1 cellular context compared by ENCODE assay signal in the genomic region with DNA sequence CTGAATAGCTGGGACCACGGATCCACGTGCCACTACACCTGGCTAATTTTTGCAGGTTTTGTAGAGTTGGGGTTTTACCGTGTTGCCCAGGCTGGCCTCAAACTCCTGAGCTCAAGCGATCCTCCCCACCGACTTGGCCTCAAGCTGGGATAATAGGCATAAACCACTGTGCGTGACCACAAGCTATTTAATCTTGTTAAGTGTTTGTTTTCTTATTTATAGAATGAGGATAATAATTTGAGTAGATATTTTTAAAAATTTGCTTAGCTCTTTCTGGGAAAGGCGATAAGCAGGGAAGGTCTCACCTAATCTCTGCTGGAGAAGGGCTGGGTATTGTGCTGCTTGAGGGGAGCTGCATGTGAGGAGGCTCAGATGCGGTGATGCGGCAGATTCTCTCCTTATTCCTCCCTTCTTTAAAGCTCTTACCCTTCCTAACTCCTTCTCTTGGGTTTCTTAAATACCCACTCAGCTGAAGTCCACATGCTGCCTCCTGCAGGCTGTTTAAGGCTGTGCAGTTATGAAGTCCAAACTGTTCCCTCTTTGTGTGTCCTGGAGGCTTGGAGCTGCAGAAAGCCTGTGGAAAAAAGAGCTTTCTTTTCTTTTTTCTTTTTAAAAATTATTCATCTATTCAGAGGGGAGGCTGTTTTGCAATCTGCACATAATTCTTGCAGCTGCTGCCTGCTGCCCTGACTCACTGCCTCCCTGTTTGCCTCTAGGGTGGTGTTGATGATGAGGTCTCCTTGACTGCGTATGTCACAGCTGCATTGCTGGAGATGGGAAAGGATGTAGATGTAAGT.
TF ChIP-seq lines count a peak whose summit lies in the region.

No MANE protein-coding gene starts in this region.

TF ChIP-seq in HEK293, 187 proteins besides CTCF, POLR2A, EP300 and RAD21 (continued from another document):
- TF ChIP-seq, protein P1, sequence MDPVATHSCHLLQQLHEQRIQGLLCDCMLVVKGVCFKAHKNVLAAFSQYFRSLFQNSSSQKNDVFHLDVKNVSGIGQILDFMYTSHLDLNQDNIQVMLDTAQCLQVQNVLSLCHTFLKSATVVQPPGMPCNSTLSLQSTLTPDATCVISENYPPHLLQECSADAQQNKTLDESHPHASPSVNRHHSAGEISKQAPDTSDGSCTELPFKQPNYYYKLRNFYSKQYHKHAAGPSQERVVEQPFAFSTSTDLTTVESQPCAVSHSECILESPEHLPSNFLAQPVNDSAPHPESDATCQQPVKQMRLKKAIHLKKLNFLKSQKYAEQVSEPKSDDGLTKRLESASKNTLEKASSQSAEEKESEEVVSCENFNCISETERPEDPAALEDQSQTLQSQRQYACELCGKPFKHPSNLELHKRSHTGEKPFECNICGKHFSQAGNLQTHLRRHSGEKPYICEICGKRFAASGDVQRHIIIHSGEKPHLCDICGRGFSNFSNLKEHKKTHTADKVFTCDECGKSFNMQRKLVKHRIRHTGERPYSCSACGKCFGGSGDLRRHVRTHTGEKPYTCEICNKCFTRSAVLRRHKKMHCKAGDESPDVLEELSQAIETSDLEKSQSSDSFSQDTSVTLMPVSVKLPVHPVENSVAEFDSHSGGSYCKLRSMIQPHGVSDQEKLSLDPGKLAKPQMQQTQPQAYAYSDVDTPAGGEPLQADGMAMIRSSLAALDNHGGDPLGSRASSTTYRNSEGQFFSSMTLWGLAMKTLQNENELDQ (tag by site-specific recombination; IDR thresholded peaks at IDR 0.05; ENCODE audit: low read depth) = 0 out of 2 replicates have a peak, but pooled peaks have one; percentile 24
- TF ChIP-seq WT1 (tag by site-specific recombination; IDR thresholded peaks at IDR 0.05) = peak; percentile 97
- TF ChIP-seq, protein P2, sequence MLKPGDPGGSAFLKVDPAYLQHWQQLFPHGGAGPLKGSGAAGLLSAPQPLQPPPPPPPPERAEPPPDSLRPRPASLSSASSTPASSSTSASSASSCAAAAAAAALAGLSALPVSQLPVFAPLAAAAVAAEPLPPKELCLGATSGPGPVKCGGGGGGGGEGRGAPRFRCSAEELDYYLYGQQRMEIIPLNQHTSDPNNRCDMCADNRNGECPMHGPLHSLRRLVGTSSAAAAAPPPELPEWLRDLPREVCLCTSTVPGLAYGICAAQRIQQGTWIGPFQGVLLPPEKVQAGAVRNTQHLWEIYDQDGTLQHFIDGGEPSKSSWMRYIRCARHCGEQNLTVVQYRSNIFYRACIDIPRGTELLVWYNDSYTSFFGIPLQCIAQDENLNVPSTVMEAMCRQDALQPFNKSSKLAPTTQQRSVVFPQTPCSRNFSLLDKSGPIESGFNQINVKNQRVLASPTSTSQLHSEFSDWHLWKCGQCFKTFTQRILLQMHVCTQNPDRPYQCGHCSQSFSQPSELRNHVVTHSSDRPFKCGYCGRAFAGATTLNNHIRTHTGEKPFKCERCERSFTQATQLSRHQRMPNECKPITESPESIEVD (tag by site-specific recombination; IDR thresholded peaks at IDR 0.05) = peak; percentile 91
- 0 out of 2 replicates have a peak, but pooled peaks have one; percentile 50 for TF ChIP-seq ZSCAN30 (tag by site-specific recombination; IDR thresholded peaks at IDR 0.05)
- peak; percentile 78 for TF ChIP-seq ZEB2 (tag by site-specific recombination; IDR thresholded peaks at IDR 0.05)
- peak; percentile 59 for TF ChIP-seq SP7 (tag by site-specific recombination; IDR thresholded peaks at IDR 0.05)
- TF ChIP-seq ZNF132 (tag by site-specific recombination; IDR thresholded peaks at IDR 0.05; ENCODE audit: borderline replicate concordance) = no peak
- TF ChIP-seq ZFP69B (tag by site-specific recombination; IDR thresholded peaks at IDR 0.05) = no peak
- peak; percentile 18 for TF ChIP-seq ZNF654 (tag by site-specific recombination; IDR thresholded peaks at IDR 0.05; ENCODE audit: low read depth)
- no peak for TF ChIP-seq ZNF157 (tag by site-specific recombination; IDR thresholded peaks at IDR 0.05)
- TF ChIP-seq MZF1 (tag by site-specific recombination; IDR thresholded peaks at IDR 0.05; ENCODE audit: borderline replicate concordance) = peak; percentile 75; the same call in 1 of the 2 replicates
- no peak for TF ChIP-seq ZNF777 (tag by site-specific recombination; IDR thresholded peaks at IDR 0.05; ENCODE audit: borderline replicate concordance)
- no peak for TF ChIP-seq ZFP37 (tag by site-specific recombination; IDR thresholded peaks at IDR 0.05)
- TF ChIP-seq, protein P3, sequence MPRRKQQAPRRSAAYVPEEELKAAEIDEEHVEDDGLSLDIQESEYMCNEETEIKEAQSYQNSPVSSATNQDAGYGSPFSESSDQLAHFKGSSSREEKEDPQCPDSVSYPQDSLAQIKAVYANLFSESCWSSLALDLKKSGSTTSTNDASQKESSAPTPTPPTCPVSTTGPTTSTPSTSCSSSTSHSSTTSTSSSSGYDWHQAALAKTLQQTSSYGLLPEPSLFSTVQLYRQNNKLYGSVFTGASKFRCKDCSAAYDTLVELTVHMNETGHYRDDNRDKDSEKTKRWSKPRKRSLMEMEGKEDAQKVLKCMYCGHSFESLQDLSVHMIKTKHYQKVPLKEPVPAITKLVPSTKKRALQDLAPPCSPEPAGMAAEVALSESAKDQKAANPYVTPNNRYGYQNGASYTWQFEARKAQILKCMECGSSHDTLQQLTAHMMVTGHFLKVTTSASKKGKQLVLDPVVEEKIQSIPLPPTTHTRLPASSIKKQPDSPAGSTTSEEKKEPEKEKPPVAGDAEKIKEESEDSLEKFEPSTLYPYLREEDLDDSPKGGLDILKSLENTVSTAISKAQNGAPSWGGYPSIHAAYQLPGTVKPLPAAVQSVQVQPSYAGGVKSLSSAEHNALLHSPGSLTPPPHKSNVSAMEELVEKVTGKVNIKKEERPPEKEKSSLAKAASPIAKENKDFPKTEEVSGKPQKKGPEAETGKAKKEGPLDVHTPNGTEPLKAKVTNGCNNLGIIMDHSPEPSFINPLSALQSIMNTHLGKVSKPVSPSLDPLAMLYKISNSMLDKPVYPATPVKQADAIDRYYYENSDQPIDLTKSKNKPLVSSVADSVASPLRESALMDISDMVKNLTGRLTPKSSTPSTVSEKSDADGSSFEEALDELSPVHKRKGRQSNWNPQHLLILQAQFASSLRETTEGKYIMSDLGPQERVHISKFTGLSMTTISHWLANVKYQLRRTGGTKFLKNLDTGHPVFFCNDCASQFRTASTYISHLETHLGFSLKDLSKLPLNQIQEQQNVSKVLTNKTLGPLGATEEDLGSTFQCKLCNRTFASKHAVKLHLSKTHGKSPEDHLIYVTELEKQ (tag by site-specific recombination; IDR thresholded peaks at IDR 0.05; ENCODE audit: borderline replicate concordance) = no peak
- 0 out of 2 replicates have a peak, but pooled peaks have one; percentile 41 for TF ChIP-seq ZBTB21 (tag by site-specific recombination; IDR thresholded peaks at IDR 0.05)
